ENCODE assay signal across 1 cellular context in genomic region chr3:10142707-10143560, GRCh38.
TF ChIP-seq lines count a peak whose summit lies in the region.

No MANE protein-coding gene starts in this region.

TF ChIP-seq in K562, 482 proteins besides CTCF, POLR2A, EP300 and RAD21 (continued from another document and continues in another):
- no peak for TF ChIP-seq MGA (IDR thresholded peaks at IDR 0.05)
- 0 out of 2 replicates have a peak, but pooled peaks have one; percentile 22 for TF ChIP-seq KDM2B (CRISPR knock-in tag; IDR thresholded peaks at IDR 0.05)
- TF ChIP-seq MTA3 (IDR thresholded peaks at IDR 0.05; ENCODE audit: borderline replicate concordance), result peak; percentile 55; the same call in 1 of the 2 replicates
- no peak for TF ChIP-seq MAFF (IDR thresholded peaks at IDR 0.05; ENCODE audit: low read length)
- no peak for TF ChIP-seq KDM5B (IDR thresholded peaks at IDR 0.05; ENCODE audit: insufficient replicate concordance, low read depth, low read length)
- TF ChIP-seq OTX1 (CRISPR knock-in tag; IDR thresholded peaks at IDR 0.05), result no peak
- no peak for TF ChIP-seq EZH2 (IDR thresholded peaks at IDR 0.05; ENCODE audit: borderline replicate concordance, low read depth, low read length)
- no peak for TF ChIP-seq POLR2AphosphoS2 (IDR thresholded peaks at IDR 0.05; ENCODE audit: low read length)
- no peak for TF ChIP-seq NFYB (IDR thresholded peaks at IDR 0.05; ENCODE audit: extremely low read depth, insufficient read length)
- TF ChIP-seq SP2 (IDR thresholded peaks at IDR 0.05; ENCODE audit: extremely low read depth, low read depth, low read length, poor library complexity, severe bottlenecking), result peak; percentile 7
- no peak for TF ChIP-seq DLX4 (CRISPR knock-in tag; IDR thresholded peaks at IDR 0.05)
- TF ChIP-seq SIRT6 (IDR thresholded peaks at IDR 0.05; ENCODE audit: low read depth, low read length), result no peak
- TF ChIP-seq ZBTB9 (CRISPR knock-in tag; IDR thresholded peaks at IDR 0.05), result 0 out of 2 replicates have a peak, but pooled peaks have one; percentile 10
- TF ChIP-seq ZNF586 (CRISPR knock-in tag; conservative IDR thresholded peaks at IDR 0.05), result 0 out of 2 replicates have a peak, but pooled peaks have one; percentile 35
- no peak for TF ChIP-seq NELFE (IDR thresholded peaks at IDR 0.05; ENCODE audit: insufficient read depth, insufficient read length)
- TF ChIP-seq TEAD1 (CRISPR knock-in tag; IDR thresholded peaks at IDR 0.05), result peak in 1 of 2 experiments; percentile 41; a peak in 1 of 4 replicates
- peak; percentile 31; the same call in 1 of the 2 replicates for TF ChIP-seq SUPT5H (IDR thresholded peaks at IDR 0.05)
- TF ChIP-seq L3MBTL2 (IDR thresholded peaks at IDR 0.05), result peak; percentile 62
- no peak for TF ChIP-seq COPS2 (conservative IDR thresholded peaks at IDR 0.05)
- TF ChIP-seq BCOR (IDR thresholded peaks at IDR 0.05), result peak; percentile 87
- peak; percentile 84; the same call in 1 of the 2 replicates for TF ChIP-seq ATF7 (IDR thresholded peaks at IDR 0.05)
- peak; percentile 67 to 74 for TF ChIP-seq AFF1 (IDR thresholded peaks at IDR 0.05; ENCODE audit: low read depth in 1 of 2, partially characterized antibody in 2 of 2)
- peak; percentile 62; the same call in 1 of the 2 replicates for TF ChIP-seq SMARCE1 (IDR thresholded peaks at IDR 0.05)
- peak; percentile 66; the same call in 1 of the 2 replicates for TF ChIP-seq HDAC2 (IDR thresholded peaks at IDR 0.05)
- TF ChIP-seq PCBP1 (IDR thresholded peaks at IDR 0.05; ENCODE audit: low read depth, low read length, poor library complexity, severe bottlenecking), result no peak
- no peak for TF ChIP-seq MTA2 (IDR thresholded peaks at IDR 0.05; ENCODE audit: low read depth)
- peak; percentile 81; the same call in 1 of the 2 replicates for TF ChIP-seq IRF9 (tag; IDR thresholded peaks at IDR 0.05)
- peak; percentile 81 for TF ChIP-seq STAT6 (CRISPR knock-in tag; IDR thresholded peaks at IDR 0.05)
- TF ChIP-seq TSHZ1 (CRISPR knock-in tag; IDR thresholded peaks at IDR 0.05), result no peak
- no peak for TF ChIP-seq NFE2 (IDR thresholded peaks at IDR 0.05; ENCODE audit: low read depth)
- TF ChIP-seq RBFOX2 (IDR thresholded peaks at IDR 0.05; ENCODE audit: low read depth, low read length), result peak; percentile 12; the same call in 1 of the 2 replicates
- no peak for TF ChIP-seq TOE1 (IDR thresholded peaks at IDR 0.05; ENCODE audit: borderline replicate concordance)
- no peak for TF ChIP-seq TOE1 (CRISPR knock-in tag; IDR thresholded peaks at IDR 0.05; ENCODE audit: borderline replicate concordance, low read depth)
